In the genomic region with DNA sequence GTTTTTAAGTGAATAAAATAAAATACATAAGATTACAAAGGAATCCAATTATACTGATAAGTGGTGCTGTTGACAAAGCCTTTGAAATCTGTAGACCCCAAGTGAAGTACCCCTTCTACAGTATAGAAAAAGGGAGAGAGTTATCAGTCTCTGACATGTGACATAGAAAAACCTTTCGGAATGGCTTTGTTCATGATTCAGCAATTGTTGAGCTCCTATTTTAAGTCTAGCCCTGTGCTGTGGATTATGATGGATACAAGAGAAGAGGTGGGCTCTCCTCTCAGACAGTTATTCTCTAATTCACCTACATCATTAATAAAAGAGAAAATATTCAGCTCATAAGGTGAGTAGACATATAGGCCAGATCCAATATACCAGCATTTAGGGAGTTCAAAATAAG, we compare ENCODE assay signal across 1 cellular context.
TF ChIP-seq lines count a peak whose summit lies in the region.

No MANE protein-coding gene starts in this region.

TF ChIP-seq in K562, 482 proteins besides CTCF, POLR2A, EP300 and RAD21:
- TF ChIP-seq, protein P1, sequence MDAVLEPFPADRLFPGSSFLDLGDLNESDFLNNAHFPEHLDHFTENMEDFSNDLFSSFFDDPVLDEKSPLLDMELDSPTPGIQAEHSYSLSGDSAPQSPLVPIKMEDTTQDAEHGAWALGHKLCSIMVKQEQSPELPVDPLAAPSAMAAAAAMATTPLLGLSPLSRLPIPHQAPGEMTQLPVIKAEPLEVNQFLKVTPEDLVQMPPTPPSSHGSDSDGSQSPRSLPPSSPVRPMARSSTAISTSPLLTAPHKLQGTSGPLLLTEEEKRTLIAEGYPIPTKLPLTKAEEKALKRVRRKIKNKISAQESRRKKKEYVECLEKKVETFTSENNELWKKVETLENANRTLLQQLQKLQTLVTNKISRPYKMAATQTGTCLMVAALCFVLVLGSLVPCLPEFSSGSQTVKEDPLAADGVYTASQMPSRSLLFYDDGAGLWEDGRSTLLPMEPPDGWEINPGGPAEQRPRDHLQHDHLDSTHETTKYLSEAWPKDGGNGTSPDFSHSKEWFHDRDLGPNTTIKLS (IDR thresholded peaks at IDR 0.05; ENCODE audit: borderline replicate concordance, low read depth): no peak
- TF ChIP-seq ZNF561 (CRISPR knock-in tag; conservative IDR thresholded peaks at IDR 0.05) (no peak), TCF3 (CRISPR knock-in tag; IDR thresholded peaks at IDR 0.05) (0 out of 2 replicates have a peak, but pooled peaks have one; percentile 20), NBN (IDR thresholded peaks at IDR 0.05; ENCODE audit: low read depth) (no peak), ZSCAN32 (CRISPR knock-in tag; IDR thresholded peaks at IDR 0.05) (no peak), MAFF (IDR thresholded peaks at IDR 0.05; ENCODE audit: low read length) (peak; percentile 74), HIVEP1 (CRISPR knock-in tag; IDR thresholded peaks at IDR 0.05) (no peak), ESRRA (IDR thresholded peaks at IDR 0.05; ENCODE audit: borderline replicate concordance, low read depth) (no peak), ZNF696 (CRISPR knock-in tag; conservative IDR thresholded peaks at IDR 0.05) (no peak), TBL1XR1 (IDR thresholded peaks at IDR 0.05; ENCODE audit: low read length in 2 of 2) (no peak), RBM15 (IDR thresholded peaks at IDR 0.05; ENCODE audit: insufficient read depth, low read length) (no peak), NFE2 (IDR thresholded peaks at IDR 0.05; ENCODE audit: low read depth) (peak; percentile 78), C11orf30 (IDR thresholded peaks at IDR 0.05; ENCODE audit: low read depth) (peak; percentile 93), MAFG (tag; conservative IDR thresholded peaks at IDR 0.05) (peak; percentile 89), DPF2 (IDR thresholded peaks at IDR 0.05) (0 out of 2 replicates have a peak, but pooled peaks have one; percentile 36), ARID1B (IDR thresholded peaks at IDR 0.05) (peak; percentile 43; the same call in 1 of the 2 replicates), ZNF316 (IDR thresholded peaks at IDR 0.05) (peak; percentile 95), OTX1 (CRISPR knock-in tag; IDR thresholded peaks at IDR 0.05) (no peak), CBFA2T3 (IDR thresholded peaks at IDR 0.05) (peak; percentile 48), MAFK (IDR thresholded peaks at IDR 0.05; ENCODE audit: low read length) (peak; percentile 62), TRIM24 (IDR thresholded peaks at IDR 0.05) (peak in 1 of 2 experiments; percentile 49; a peak in 1 of 4 replicates), CBFA2T2 (conservative IDR thresholded peaks at IDR 0.05) (peak; percentile 9; the same call in 1 of the 2 replicates), ZNF263 (CRISPR knock-in tag; IDR thresholded peaks at IDR 0.05; ENCODE audit: borderline replicate concordance) (no peak)
- TF ChIP-seq, protein P2, sequence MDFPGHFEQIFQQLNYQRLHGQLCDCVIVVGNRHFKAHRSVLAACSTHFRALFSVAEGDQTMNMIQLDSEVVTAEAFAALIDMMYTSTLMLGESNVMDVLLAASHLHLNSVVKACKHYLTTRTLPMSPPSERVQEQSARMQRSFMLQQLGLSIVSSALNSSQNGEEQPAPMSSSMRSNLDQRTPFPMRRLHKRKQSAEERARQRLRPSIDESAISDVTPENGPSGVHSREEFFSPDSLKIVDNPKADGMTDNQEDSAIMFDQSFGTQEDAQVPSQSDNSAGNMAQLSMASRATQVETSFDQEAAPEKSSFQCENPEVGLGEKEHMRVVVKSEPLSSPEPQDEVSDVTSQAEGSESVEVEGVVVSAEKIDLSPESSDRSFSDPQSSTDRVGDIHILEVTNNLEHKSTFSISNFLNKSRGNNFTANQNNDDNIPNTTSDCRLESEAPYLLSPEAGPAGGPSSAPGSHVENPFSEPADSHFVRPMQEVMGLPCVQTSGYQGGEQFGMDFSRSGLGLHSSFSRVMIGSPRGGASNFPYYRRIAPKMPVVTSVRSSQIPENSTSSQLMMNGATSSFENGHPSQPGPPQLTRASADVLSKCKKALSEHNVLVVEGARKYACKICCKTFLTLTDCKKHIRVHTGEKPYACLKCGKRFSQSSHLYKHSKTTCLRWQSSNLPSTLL (IDR thresholded peaks at IDR 0.05): no peak
- TF ChIP-seq, protein P3, sequence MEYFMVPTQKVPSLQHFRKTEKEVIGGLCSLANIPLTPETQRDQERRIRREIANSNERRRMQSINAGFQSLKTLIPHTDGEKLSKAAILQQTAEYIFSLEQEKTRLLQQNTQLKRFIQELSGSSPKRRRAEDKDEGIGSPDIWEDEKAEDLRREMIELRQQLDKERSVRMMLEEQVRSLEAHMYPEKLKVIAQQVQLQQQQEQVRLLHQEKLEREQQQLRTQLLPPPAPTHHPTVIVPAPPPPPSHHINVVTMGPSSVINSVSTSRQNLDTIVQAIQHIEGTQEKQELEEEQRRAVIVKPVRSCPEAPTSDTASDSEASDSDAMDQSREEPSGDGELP (CRISPR knock-in tag; IDR thresholded peaks at IDR 0.05; ENCODE audit: borderline replicate concordance): no peak
